Comparison of ENCODE assay signal across 29 cellular contexts in genomic region chr2:135009339-135009738, GRCh38. TPM values are rescaled to one million over a fixed set of nuclear protein-coding genes. Genes with fewer than 3 reads are reported as not detected.
DNase-seq lines count a peak whose midpoint lies in the region; ATAC-seq, FAIRE-seq and TF ChIP-seq lines count a peak whose summit lies in the region.
"Had no signal": no experiment of that assay in that cellular context is flagged by ENCODE, and none has a peak within 500 bp of the region (broad histone marks: within the 10 kb centered on the region; RNA-seq: fewer than 3 reads in every experiment).

No MANE protein-coding gene starts in this region.

- H3K9me1 ChIP-seq in K562 (ENCODE audit: control insufficient read depth, insufficient read depth, low read length), result no peaks in the 10 kb centered on the region

- TF ChIP-seq EP300 in HepG2 (IDR thresholded peaks at IDR 0.05; ENCODE audit: low read depth in 2 of 2, low read length in 2 of 2) (no peak), HepG2 (CRISPR knock-in tag; IDR thresholded peaks at IDR 0.05; ENCODE audit: borderline replicate concordance) (no peak), K562 (IDR thresholded peaks at IDR 0.05; ENCODE audit: low read length) (no peak)

- no peak overlapping the region for H2AFZ ChIP-seq in HepG2 (ENCODE audit: low read length)
- H2AFZ ChIP-seq in K562 (ENCODE audit: low read depth, low read length), result no peak overlapping the region
- H2AFZ ChIP-seq in OCI-LY7 (ENCODE audit: low read length), result no peak overlapping the region
- H2AFZ ChIP-seq: GM23338 had no signal

- H3K9ac ChIP-seq in HepG2 (ENCODE audit: insufficient read depth, low read depth, low read length), result no peak overlapping the region
- no peak overlapping the region for H3K9ac ChIP-seq in K562 (ENCODE audit: insufficient read depth in 1 of 2, low read depth in 2 of 2, low read length in 2 of 2)
- H3K9ac ChIP-seq: BLaER1 treated with 17β-estradiol and CSF1 and Interleukin-3, amounts not matched to agents 10 nM and 100 nM had no signal

- H3K36me3 ChIP-seq in HepG2 (replicated peaks in 1 of 2; ENCODE audit: control insufficient read depth in 1 of 2, insufficient read depth in 2 of 2, low read length in 2 of 2), result no peaks in the 10 kb centered on the region
- H3K36me3 ChIP-seq in right lobe of liver, result no peaks in the 10 kb centered on the region
- H3K36me3 ChIP-seq in K562 (ENCODE audit: control insufficient read depth, insufficient read depth, low read length), result no peaks in the 10 kb centered on the region
- no peaks in the 10 kb centered on the region for H3K36me3 ChIP-seq in OCI-LY7 (ENCODE audit: insufficient read depth, low read length)
- H3K36me3 ChIP-seq: BE2C; BLaER1 treated with 17β-estradiol and CSF1 and Interleukin-3, amounts not matched to agents 10 nM and 100 nM had no signal

- peaks cover 0 to 10% of the 10 kb centered on the region in 2 experiments; a peak in 2 of 5 replicates for H3K27me3 ChIP-seq in HepG2 (ENCODE audit: control insufficient read depth in 1 of 2, insufficient read depth in 2 of 2, low read length in 2 of 2)
- H3K27me3 ChIP-seq in right lobe of liver, result peaks cover 0 to 3% of the 10 kb centered on the region in 2 donors
- H3K27me3 ChIP-seq in K562 (ENCODE audit: control insufficient read depth in 2 of 2, insufficient read depth in 2 of 2, low read length in 2 of 2), result no peaks in the 10 kb centered on the region
- H3K27me3 ChIP-seq: BE2C; BLaER1 treated with 17β-estradiol and CSF1 and Interleukin-3, amounts not matched to agents 10 nM and 100 nM had no signal

- H3K4me1 ChIP-seq in HepG2 (ENCODE audit: insufficient read depth, low read length), result peaks cover 5% of the 10 kb centered on the region
- H3K4me1 ChIP-seq in right lobe of liver, result no peaks in the 10 kb centered on the region
- H3K4me1 ChIP-seq in K562 (replicated peaks in 1 of 2; ENCODE audit: control insufficient read depth in 2 of 2, insufficient read depth in 2 of 2, low read length in 2 of 2), result peaks cover 0 to 6% of the 10 kb centered on the region in 2 experiments; a peak in 1 of 5 replicates
- no peaks in the 10 kb centered on the region for H3K4me1 ChIP-seq in OCI-LY7 (ENCODE audit: insufficient read depth, low read length, poor library complexity, severe bottlenecking)
- H3K4me1 ChIP-seq: BE2C; BLaER1 treated with 17β-estradiol and CSF1 and Interleukin-3, amounts not matched to agents 10 nM and 100 nM had no signal

- H3K4me2 ChIP-seq in HepG2 (ENCODE audit: low read depth, low read length) (no peak overlapping the region), K562 (ENCODE audit: insufficient read depth, low read length) (no peak overlapping the region), OCI-LY7 (ENCODE audit: low read length) (no peak overlapping the region)
- H3K4me2 ChIP-seq: BLaER1 treated with 17β-estradiol and CSF1 and Interleukin-3, amounts not matched to agents 10 nM and 100 nM; GM23338 had no signal

- H3K9me2 ChIP-seq in OCI-LY7 (ENCODE audit: insufficient read depth, low read length), result no peaks in the 10 kb centered on the region

- H3K27ac Mint-ChIP-seq in T-cell, result no peak overlapping the region
- H3K27ac Mint-ChIP-seq: CD14-positive monocyte; CD4-positive, alpha-beta T cell; CD8-positive, alpha-beta memory T cell; GM23338; H9 had no signal

- DNase-seq in HepG2 (ENCODE audit: low spot score), result no peak
- no peak for DNase-seq in right lobe of liver
- DNase-seq in RPMI7951 (ENCODE audit: low read depth), result peak; percentile 6
- DNase-seq in K562 (ENCODE audit: extremely low read depth in 1 of 4, low spot score in 3 of 4), result no peak
- peak; percentile 3 for DNase-seq in stromal cell of bone marrow (ENCODE audit: low read depth)
- no peak for DNase-seq in OCI-LY7 (ENCODE audit: low spot score)
- DNase-seq in T-cell, result no peak
- DNase-seq: ACHN; AML-193; BE2C; CD4-positive, alpha-beta T cell; CD8-positive, alpha-beta memory T cell; DMS 273 treated with DMSO at 0.1 percent for 48 hours; DMS79 treated with DMSO at 0.1 percent for 48 hours; GF-D8; H9 had no signal

- H3K9me3 ChIP-seq in HepG2 (ENCODE audit: low read length) (no peaks in the 10 kb centered on the region), right lobe of liver (no peaks in the 10 kb centered on the region), K562 (replicated peaks; ENCODE audit: control insufficient read depth, insufficient read depth, low read depth, low read length) (no peaks in the 10 kb centered on the region), OCI-LY7 (ENCODE audit: low read length) (no peaks in the 10 kb centered on the region)
- H3K9me3 ChIP-seq: BE2C; BLaER1 treated with 17β-estradiol and CSF1 and Interleukin-3, amounts not matched to agents 10 nM and 100 nM had no signal

- intact Hi-C loops in HepG2 (cut with micrococcal nuclease; ENCODE audit: unreplicated experiment), result loop anchor here (10.0 kb wide), 1 partner anchor 525 kb away; the partner anchor contains the start of genes R3HDM1 and ZRANB3
- intact Hi-C loops in right lobe of liver (cut with DNase I), result loop anchor here in 1 of 2 donors (10.0 kb wide), 1 partner anchor 705 kb away; no protein-coding TSS in a partner anchor
- intact Hi-C loops in K562 (cut with micrococcal nuclease), result loop anchor here (10.0 kb wide), 3 partner anchors 165 to 1375 kb away; no protein-coding TSS in a partner anchor
- intact Hi-C loops in OCI-LY7 (cut with micrococcal nuclease; ENCODE audit: unreplicated experiment), result loop anchor here (10.0 kb wide), 2 partner anchors 525 to 595 kb away; partner anchors contain the start of genes R3HDM1 and ZRANB3

- TF ChIP-seq POLR2A in HepG2 (IDR thresholded peaks at IDR 0.05; ENCODE audit: insufficient read depth in 1 of 2, low read depth in 2 of 2, low read length in 2 of 2), result no peak
- TF ChIP-seq POLR2A in right lobe of liver (IDR thresholded peaks at IDR 0.05), result no peak
- no peak for TF ChIP-seq POLR2A in K562 (conservative IDR thresholded peaks at IDR 0.05)

- H3K4me1 Mint-ChIP-seq in T-cell, result peaks cover 1 to 3% (median 3%) of the 10 kb centered on the region in 3 donors

- H3K4me3 ChIP-seq in HepG2 (replicated peaks in 1 of 3; ENCODE audit: insufficient read depth in 1 of 3, low read depth in 2 of 3, low read length in 3 of 3), result no peak overlapping the region
- H3K4me3 ChIP-seq in right lobe of liver, result no peak overlapping the region
- no peak overlapping the region for H3K4me3 ChIP-seq in K562
- no peak overlapping the region for H3K4me3 ChIP-seq in OCI-LY7 (ENCODE audit: low read depth, low read length, poor library complexity, severe bottlenecking)
- H3K4me3 ChIP-seq: BLaER1 treated with 17β-estradiol and CSF1 and Interleukin-3, amounts not matched to agents 10 nM and 100 nM; GM23338 had no signal

- H3K79me2 ChIP-seq in HepG2 (ENCODE audit: insufficient read depth, low read length) (no peaks in the 10 kb centered on the region), K562 (ENCODE audit: control insufficient read depth, insufficient read depth, low read length) (no peaks in the 10 kb centered on the region), OCI-LY7 (ENCODE audit: insufficient read depth, low read depth, low read length) (no peaks in the 10 kb centered on the region)

- H4K20me1 ChIP-seq in HepG2 (ENCODE audit: insufficient read depth, low read length) (no peaks in the 10 kb centered on the region), K562 (replicated peaks; ENCODE audit: control insufficient read depth, insufficient read depth, low read length) (no peaks in the 10 kb centered on the region), OCI-LY7 (ENCODE audit: insufficient read depth, low read length) (no peaks in the 10 kb centered on the region)
- H4K20me1 ChIP-seq: BLaER1 treated with 17β-estradiol and CSF1 and Interleukin-3, amounts not matched to agents 10 nM and 100 nM had no signal

- peaks cover 3 to 20% of the 10 kb centered on the region in 2 donors for H3K27me3 Mint-ChIP-seq in T-cell

- H3K9me3 Mint-ChIP-seq in T-cell, result no peaks in the 10 kb centered on the region
- H3K9me3 Mint-ChIP-seq: CD14-positive monocyte; CD4-positive, alpha-beta T cell; CD8-positive, alpha-beta memory T cell; GM23338 had no signal

- no peak overlapping the region for H3K27ac ChIP-seq in HepG2 (ENCODE audit: extremely low read length, insufficient read depth, low read length)
- H3K27ac ChIP-seq in right lobe of liver, result no peak overlapping the region
- no peak overlapping the region for H3K27ac ChIP-seq in K562 (ENCODE audit: extremely low read depth, low read depth, low read length)
- H3K27ac ChIP-seq in OCI-LY7 (ENCODE audit: low read depth, low read length, poor library complexity, severe bottlenecking), result no peak overlapping the region
- H3K27ac ChIP-seq: 22Rv1; BLaER1 treated with 17β-estradiol and CSF1 and Interleukin-3, amounts not matched to agents 10 nM and 100 nM had no signal

- no peaks in the 10 kb centered on the region for H3K36me3 Mint-ChIP-seq in T-cell
- H3K36me3 Mint-ChIP-seq: CD14-positive monocyte; CD8-positive, alpha-beta memory T cell had no signal

- no TSS peak for BruUV-seq in HepG2 (replicated peaks; lab: Mats Ljungman, UMichigan)
- BruUV-seq in K562 (replicated peaks; lab: Mats Ljungman, UMichigan), result no TSS peak
- BruUV-seq in OCI-LY7 (replicated peaks; lab: Mats Ljungman, UMichigan), result no TSS peak

- TF ChIP-seq RAD21 in HepG2 (CRISPR knock-in tag; IDR thresholded peaks at IDR 0.05), result no peak
- no peak for TF ChIP-seq RAD21 in K562 (CRISPR knock-in tag; conservative IDR thresholded peaks at IDR 0.05 in 1 of 2, IDR thresholded peaks at IDR 0.05 in 1 of 2)

- WGBS in HepG2 (ENCODE audit: low lambda C conversion rate), result 21% methylated on average over 1 of the region's 1 CpG
- whole genome bisulfite sequencing in right lobe of liver (ENCODE audit: insufficient coverage, low coverage, low lambda C conversion rate, missing lambda C conversion rate), result no CpG with 5 or more reads among the region's 1 CpG
- WGBS in K562 (ENCODE audit: insufficient coverage, low coverage, missing lambda C conversion rate), result 45% methylated on average over 1 of the region's 1 CpG

- FAIRE-seq in HepG2 (lab: Jason Lieb, UNC) (no peak), K562 (lab: Jason Lieb, UNC) (no peak)
- FAIRE-seq: A204.1, D721Med, GM12891, GM18507 had no signal

- TF ChIP-seq CTCF in HepG2 (CRISPR knock-in tag; IDR thresholded peaks at IDR 0.05) (no peak), right lobe of liver (IDR thresholded peaks at IDR 0.05) (no peak), K562 (IDR thresholded peaks at IDR 0.05 in 2 of 3, conservative IDR thresholded peaks at IDR 0.05 in 1 of 3; ENCODE audit: insufficient read depth in 2 of 3, low read depth in 1 of 3, low read length in 3 of 3) (no peak), OCI-LY7 (conservative IDR thresholded peaks at IDR 0.05; ENCODE audit: low read length) (no peak)

- in situ Hi-C loops in HepG2 (cut with HindIII; ENCODE audit: extremely low pct_ligation_motif_present, low pct_unique_long_range_greater_than_20kb), result no loop called here
- in situ Hi-C loops in K562 (cut with MboI), result no loop called here

- no peak overlapping the region for H3K4me3 Mint-ChIP-seq in T-cell
- H3K4me3 Mint-ChIP-seq: CD14-positive monocyte; CD4-positive, alpha-beta T cell; CD8-positive, alpha-beta memory T cell; GM23338; H9 had no signal

- POLR2A ChIA-PET in HepG2 (lab: Yijun Ruan, JAX), result no interaction called here
- POLR2A ChIA-PET in K562 (lab: Yijun Ruan, JAX), result interaction anchor here (0.7 to 1.2 kb wide), 2 partner anchors 43 to 726 kb away, joined by 3 read pairs; partner anchors contain the start of gene RAB3GAP1
- POLR2A ChIA-PET in OCI-LY7 (lab: Charles Lee), result interaction anchor here (0.5 to 0.7 kb wide), 2 partner anchors 10 to 878 kb away, joined by 3 read pairs; no protein-coding TSS in a partner anchor
- POLR2A ChIA-PET in T-cell (lab: Charles Lee), result interaction anchor here in 1 of 2 donors (0.6 kb wide), 1 partner anchor 1181 kb away, joined by 9 read pairs; no protein-coding TSS in a partner anchor

- ATAC-seq in HepG2 (no peak), right lobe of liver (no peak), K562 (no peak), GM19452 (IDR thresholded peaks at IDR 0.05; ENCODE audit: unreplicated experiment) (no peak), T-cell (replicated peaks in 1 of 4) (no peak)
- ATAC-seq: GM23338, HCT116 had no signal

- CTCF ChIA-PET in HepG2 (lab: Yijun Ruan, JAX; ENCODE audit: low intra/inter-chr PET ratio, low total read pairs) (no interaction called here), K562 (lab: Yijun Ruan, JAX; ENCODE audit: low intra/inter-chr PET ratio) (no interaction called here), OCI-LY7 (lab: Charles Lee; ENCODE audit: unreplicated experiment) (no interaction called here), T-cell (lab: Charles Lee) (interaction anchor here (0.6 to 1.3 kb wide), 2 partner anchors 701 to 702 kb away, joined by 3 to 4 read pairs; no protein-coding TSS in a partner anchor)

RNA-seq across cellular contexts. Expression of gene MAP3K19, which starts 37.9 kb away (rescaled TPM):
- total RNA-seq in HepG2 (2016; rRNA removed; fragmentation: Illumina TruSeq; extraction: Trizol), result not detected in 2 replicates
- not detected in 2 replicates for total RNA-seq in HepG2 (2016; cell fraction: cytosol; rRNA removed; fragmentation: Illumina TruSeq; extraction: Trizol; ENCODE audit: low read depth)
- total RNA-seq in HepG2 (2016; cell fraction: insoluble cytoplasmic fraction; rRNA removed; fragmentation: Illumina TruSeq; extraction: Trizol), result not detected in 2 replicates
- not detected in 2 replicates for total RNA-seq in HepG2 (2016; cell fraction: membrane; rRNA removed; fragmentation: Illumina TruSeq; extraction: Trizol)
- not detected in 2 replicates for total RNA-seq in HepG2 (2016; cell fraction: nucleus; rRNA removed; fragmentation: Illumina TruSeq; extraction: Trizol)
- not detected in 2 replicates for polyA plus RNA-seq in HepG2 (2011; rRNA removed)
- not detected in 2 replicates for polyA plus RNA-seq in HepG2 (2011; cell fraction: cytosol; rRNA removed)
- polyA plus RNA-seq in HepG2 (2011; cell fraction: nucleus; rRNA removed), result not detected in 2 replicates
- not detected in 2 replicates for polyA plus RNA-seq in HepG2 (2012)
- polyA plus RNA-seq in HepG2 (2016; cell fraction: cytosol; fragmentation: Illumina TruSeq; extraction: Trizol; ENCODE audit: low read depth), result not detected in 2 replicates
- polyA plus RNA-seq in HepG2 (2016; cell fraction: insoluble cytoplasmic fraction; fragmentation: Illumina TruSeq; extraction: Trizol; ENCODE audit: low read depth), result not detected in 2 replicates
- not detected in 2 replicates for polyA plus RNA-seq in HepG2 (2016; cell fraction: membrane; fragmentation: Illumina TruSeq; extraction: Trizol; ENCODE audit: low read depth)
- polyA plus RNA-seq in HepG2 (2016; cell fraction: nucleus; fragmentation: Illumina TruSeq; extraction: Trizol; ENCODE audit: insufficient read depth, low read depth), result not detected in 2 replicates
- polyA minus RNA-seq in HepG2 (2011; rRNA and poly(A)+ RNA removed; ENCODE audit: low replicate concordance), result not detected in 2 replicates
- polyA minus RNA-seq in HepG2 (2011; cell fraction: cytosol; rRNA and poly(A)+ RNA removed), result not detected in 2 replicates
- not detected in 2 replicates for polyA minus RNA-seq in HepG2 (2011; cell fraction: nucleus; rRNA and poly(A)+ RNA removed)
- total RNA-seq in right lobe of liver, result not detected
- total RNA-seq in RPMI7951 (2014; rRNA removed; shearing (Covaris generic)), result not detected in 2 replicates
- total RNA-seq in K562 (2011; cell fraction: chromatin; rRNA removed; ENCODE audit: low replicate concordance), result not detected in 2 replicates
- not detected in 2 replicates for total RNA-seq in K562 (2011; cell fraction: nucleolus; rRNA removed)
- not detected in 2 replicates for total RNA-seq in K562 (2011; cell fraction: nucleoplasm; rRNA removed)
- not detected in 2 replicates for total RNA-seq in K562 (2014; rRNA removed)
- total RNA-seq in K562 (2014; rRNA removed; fragmentation: Illumina TruSeq; extraction: Trizol), result not detected in 2 replicates
- total RNA-seq in K562 (2015; rRNA removed; fragmentation: Illumina TruSeq; extraction: Trizol), result not detected in 2 replicates
- not detected in 2 replicates for total RNA-seq in K562 (2021)
- not detected in 2 replicates for polyA plus RNA-seq in K562 (2011; rRNA removed)
- not detected in 2 replicates for polyA plus RNA-seq in K562 (2011; cell fraction: cytosol; rRNA removed)
- not detected in 2 replicates for polyA plus RNA-seq in K562 (2011; cell fraction: nucleus; rRNA removed)
- not detected in 2 replicates for polyA plus RNA-seq in K562 (2012)
- not detected in 2 replicates for polyA plus RNA-seq in K562 (2014; fragmentation: Illumina TruSeq; extraction: Trizol)
- not detected for polyA plus RNA-seq in K562 (2014; fragmentation: Nextera tagmentation; extraction: Ambion mirVana)
- 0.29 TPM in 1 of 2 replicates, not detected in the other for polyA plus RNA-seq in K562 (2014; rRNA removed)
- polyA minus RNA-seq in K562 (2011; rRNA and poly(A)+ RNA removed), result not detected in 2 replicates
- polyA minus RNA-seq in K562 (2011; cell fraction: cytosol; rRNA and poly(A)+ RNA removed), result not detected in 2 replicates
- polyA minus RNA-seq in K562 (2011; cell fraction: nucleus; rRNA and poly(A)+ RNA removed), result not detected in 2 replicates
- not detected in 2 replicates for total RNA-seq in OCI-LY7 (2014; rRNA removed; shearing (Covaris generic))
- total RNA-seq in OCI-LY7 (2022), result not detected in 2 replicates
- total RNA-seq in T-cell, result not detected
- total RNA-seq: CD4-positive, alpha-beta T cell; CD8-positive, alpha-beta memory T cell; Daoy; G401; GM23338; H4; H9 had no signal
- polyA plus RNA-seq: CD14-positive monocyte; CD8-positive, alpha-beta memory T cell; GM23338 had no signal

RNA-seq across cellular contexts. Expression of gene RAB3GAP1, which starts 42.8 kb away (rescaled TPM):
- total RNA-seq in HepG2 (2016; rRNA removed; fragmentation: Illumina TruSeq; extraction: Trizol) (48.8 and 61.5 TPM in 2 replicates), right lobe of liver (10 to 100 TPM; 13.9 to 17.8 (median 15.9) TPM), K562 (2014; rRNA removed) (23.6 and 28.1 TPM in 2 replicates), K562 (2014; rRNA removed; fragmentation: Illumina TruSeq; extraction: Trizol) (48.6 and 56.6 TPM in 2 replicates), K562 (2015; rRNA removed; fragmentation: Illumina TruSeq; extraction: Trizol) (38.0 and 40.7 TPM in 2 replicates), K562 (2021) (33.0 and 35.0 TPM in 2 replicates), OCI-LY7 (2022) (63.6 and 69.8 TPM in 2 replicates), T-cell (10 to 100 TPM; 34.0 to 48.8 (median 40.7) TPM)
- total RNA-seq in HepG2 (2016; cell fraction: cytosol; rRNA removed; fragmentation: Illumina TruSeq; extraction: Trizol; ENCODE audit: low read depth), result 10.1 and 10.4 TPM in 2 replicates
- 45.4 and 58.4 TPM in 2 replicates for total RNA-seq in HepG2 (2016; cell fraction: insoluble cytoplasmic fraction; rRNA removed; fragmentation: Illumina TruSeq; extraction: Trizol)
- 12.2 and 13.5 TPM in 2 replicates for total RNA-seq in HepG2 (2016; cell fraction: membrane; rRNA removed; fragmentation: Illumina TruSeq; extraction: Trizol)
- total RNA-seq in HepG2 (2016; cell fraction: nucleus; rRNA removed; fragmentation: Illumina TruSeq; extraction: Trizol), result 54.7 and 54.9 TPM in 2 replicates
- polyA plus RNA-seq in HepG2 (2011; rRNA removed) (15.2 and 16.7 TPM in 2 replicates), K562 (2011; rRNA removed) (19.1 and 25.0 TPM in 2 replicates), K562 (2014; fragmentation: Illumina TruSeq; extraction: Trizol) (32.9 and 38.0 TPM in 2 replicates), K562 (2014; fragmentation: Nextera tagmentation; extraction: Ambion mirVana) (10 to 100 TPM; 15.5 to 35.6 TPM), K562 (2014; rRNA removed) (24.4 and 27.3 TPM in 2 replicates)
- polyA plus RNA-seq in HepG2 (2011; cell fraction: cytosol; rRNA removed), result 8.9 and 14.0 TPM in 2 replicates
- 10.0 and 18.3 TPM in 2 replicates for polyA plus RNA-seq in HepG2 (2011; cell fraction: nucleus; rRNA removed)
- 40.0 and 40.4 TPM in 2 replicates for polyA plus RNA-seq in HepG2 (2012)
- polyA plus RNA-seq in HepG2 (2016; cell fraction: cytosol; fragmentation: Illumina TruSeq; extraction: Trizol; ENCODE audit: low read depth), result 2.7 and 3.5 TPM in 2 replicates
- 35.7 and 42.8 TPM in 2 replicates for polyA plus RNA-seq in HepG2 (2016; cell fraction: insoluble cytoplasmic fraction; fragmentation: Illumina TruSeq; extraction: Trizol; ENCODE audit: low read depth)
- polyA plus RNA-seq in HepG2 (2016; cell fraction: membrane; fragmentation: Illumina TruSeq; extraction: Trizol; ENCODE audit: low read depth), result 5.6 and 6.4 TPM in 2 replicates
- polyA plus RNA-seq in HepG2 (2016; cell fraction: nucleus; fragmentation: Illumina TruSeq; extraction: Trizol; ENCODE audit: insufficient read depth, low read depth), result 40.5 and 41.0 TPM in 2 replicates
- 10.6 and 21.9 TPM in 2 replicates for polyA minus RNA-seq in HepG2 (2011; rRNA and poly(A)+ RNA removed; ENCODE audit: low replicate concordance)
- 28.9 and 29.0 TPM in 2 replicates for polyA minus RNA-seq in HepG2 (2011; cell fraction: cytosol; rRNA and poly(A)+ RNA removed)
- polyA minus RNA-seq in HepG2 (2011; cell fraction: nucleus; rRNA and poly(A)+ RNA removed), result 76.7 and 89.1 TPM in 2 replicates
- total RNA-seq in RPMI7951 (2014; rRNA removed; shearing (Covaris generic)), result 36.1 and 39.2 TPM in 2 replicates
- 46.1 and 127 TPM in 2 replicates for total RNA-seq in K562 (2011; cell fraction: chromatin; rRNA removed; ENCODE audit: low replicate concordance)
- 17.7 and 24.5 TPM in 2 replicates for total RNA-seq in K562 (2011; cell fraction: nucleolus; rRNA removed)
- total RNA-seq in K562 (2011; cell fraction: nucleoplasm; rRNA removed), result 49.3 and 67.2 TPM in 2 replicates
- 7.2 and 17.3 TPM in 2 replicates for polyA plus RNA-seq in K562 (2011; cell fraction: cytosol; rRNA removed)
- polyA plus RNA-seq in K562 (2011; cell fraction: nucleus; rRNA removed), result 14.1 and 18.3 TPM in 2 replicates
- polyA plus RNA-seq in K562 (2012), result 28.3 and 38.9 TPM in 2 replicates
- 66.9 and 67.5 TPM in 2 replicates for polyA minus RNA-seq in K562 (2011; rRNA and poly(A)+ RNA removed)
- polyA minus RNA-seq in K562 (2011; cell fraction: cytosol; rRNA and poly(A)+ RNA removed), result 23.8 and 28.3 TPM in 2 replicates
- polyA minus RNA-seq in K562 (2011; cell fraction: nucleus; rRNA and poly(A)+ RNA removed), result 18.6 and 30.9 TPM in 2 replicates
- total RNA-seq in OCI-LY7 (2014; rRNA removed; shearing (Covaris generic)), result 40.2 and 49.2 TPM in 2 replicates

Comparison
In these comparisons a context has a peak if more than half of its experiments do, and no peak if none do; other contexts are left out.
1. DNase-seq: peak in RPMI7951 (single experiment) and stromal cell of bone marrow (single experiment); none in HepG2 (single experiment), right lobe of liver (0 of 3), K562 (0 of 4), OCI-LY7 (single experiment) and T-cell (0 of 34).
2. CTCF ChIA-PET loops: an anchor here in T-cell (0.6 to 1.3 kb wide); none called in HepG2, K562 and OCI-LY7.
3. Of the 241 proteins assayed by ChIP-seq in both HepG2 and K562: peak only in HepG2: MAFK; only in K562: MAFG; in both: MAFF; in neither: 238.